18 cellular contexts compared by ENCODE assay signal in the genomic region with DNA sequence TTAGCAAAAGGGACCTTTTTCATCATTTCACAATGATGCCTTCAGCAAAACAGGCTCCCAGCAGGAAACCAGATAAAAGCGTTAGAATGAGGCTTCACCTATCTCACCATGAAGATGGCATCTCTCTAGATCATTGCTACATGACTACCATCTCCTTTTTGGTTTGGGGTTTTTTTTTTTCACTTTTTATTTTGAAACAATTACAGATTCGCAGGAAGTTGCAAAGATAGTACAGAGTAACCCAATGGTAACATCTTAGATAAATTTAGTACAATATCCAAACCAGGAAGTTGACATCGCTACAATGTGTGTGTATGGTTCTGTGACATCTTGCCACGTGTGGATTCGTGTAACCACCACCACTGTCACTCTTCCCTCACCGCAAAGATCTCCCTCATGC. TPM values are rescaled to one million over a fixed set of nuclear protein-coding genes. Genes with fewer than 3 reads are reported as not detected.
A peak's percentile ranks its signal among the peaks of the same experiment; 100 is the strongest.
DNase-seq lines count a peak whose midpoint lies in the region; ATAC-seq and TF ChIP-seq lines count a peak whose summit lies in the region.
"Had no signal": no experiment of that assay in that cellular context is flagged by ENCODE, and none has a peak within 500 bp of the region (broad histone marks: within the 10 kb centered on the region; RNA-seq: fewer than 3 reads in every experiment).

No MANE protein-coding gene starts in this region.

- DNase-seq in SIG-M5 treated with dmso at 0.1 percent for 504 hours (lab: John Stamatoyannopoulos, UW; ENCODE audit: unreplicated experiment) (peak; percentile 31), SIG-M5 (lab: John Stamatoyannopoulos, UW) (no peak), T-cell (no peak), neural progenitor cell (ENCODE audit: low spot score) (no peak), HAP-1 (ENCODE audit: low spot score in 2 of 2) (no peak)
- no peak for DNase-seq in CD4-positive, alpha-beta memory T cell
- DNase-seq in stimulated activated naive CD4-positive, alpha-beta T cell (lab: John Stamatoyannopoulos, UW), result no peak
- DNase-seq: GOT3, Karpas-422, NCI-H1092 treated with DMSO at 0.1 percent for 48 hours, NCI-H146, NCI-H2029, NCI-H2227 treated with DMSO at 0.1 percent for 48 hours, NCI-H510A treated with DMSO at 0.1 percent for 48 hours, NCI-H748 treated with DMSO at 0.1 percent for 48 hours, OCI-M1 had no signal

- no peaks in the 10 kb centered on the region for H3K9me3 Mint-ChIP-seq in CD4-positive, alpha-beta memory T cell
- H3K9me3 Mint-ChIP-seq in T-cell, result no peaks in the 10 kb centered on the region
- H3K9me3 Mint-ChIP-seq in neural progenitor cell, result no peaks in the 10 kb centered on the region
- H3K9me3 Mint-ChIP-seq in stimulated activated memory B cell treated with anti-CD40 and anti-IgM and Interleukin-4, amounts not matched to agents 10 μg/mL and 1 μg/mL and 100 μg/mL, for 72 hours, result no peaks in the 10 kb centered on the region
- H3K9me3 Mint-ChIP-seq: IgD-negative memory B cell had no signal

- no peaks in the 10 kb centered on the region for H3K4me1 ChIP-seq in CD4-positive, alpha-beta memory T cell (ENCODE audit: insufficient read depth, low read length)
- H3K4me1 ChIP-seq in neural progenitor cell, result peaks cover 15% of the 10 kb centered on the region
- no peaks in the 10 kb centered on the region for H3K4me1 ChIP-seq in HAP-1

- no peak overlapping the region for H3K9ac ChIP-seq in neural progenitor cell

- peak in 1 of 4 experiments; percentile 66 for ATAC-seq in T-cell (replicated peaks in 1 of 4)
- ATAC-seq in stimulated activated memory B cell treated with anti-CD40 and anti-IgM and Interleukin-4, amounts not matched to agents 10 μg/mL and 1 μg/mL and 100 μg/mL, for 72 hours, result no peak

- H3K4me1 Mint-ChIP-seq in CD4-positive, alpha-beta memory T cell, result peaks cover 0 to 13% (median 3%) of the 10 kb centered on the region in 4 donors
- peaks cover 15 to 17% (median 17%) of the 10 kb centered on the region in 3 donors for H3K4me1 Mint-ChIP-seq in T-cell
- no peaks in the 10 kb centered on the region for H3K4me1 Mint-ChIP-seq in neural progenitor cell
- H3K4me1 Mint-ChIP-seq in stimulated activated memory B cell treated with anti-CD40 and anti-IgM and Interleukin-4, amounts not matched to agents 10 μg/mL and 1 μg/mL and 100 μg/mL, for 72 hours, result peaks cover 13% of the 10 kb centered on the region
- H3K4me1 Mint-ChIP-seq: IgD-negative memory B cell had no signal

- no peaks in the 10 kb centered on the region for H3F3A ChIP-seq in neural progenitor cell (ENCODE audit: low read depth)

- peaks cover 19 to 20% of the 10 kb centered on the region in 2 donors for H3K36me3 Mint-ChIP-seq in CD4-positive, alpha-beta memory T cell
- H3K36me3 Mint-ChIP-seq in T-cell (peaks cover 7% of the 10 kb centered on the region), neural progenitor cell (no peaks in the 10 kb centered on the region)
- H3K36me3 Mint-ChIP-seq in stimulated activated memory B cell treated with anti-CD40 and anti-IgM and Interleukin-4, amounts not matched to agents 10 μg/mL and 1 μg/mL and 100 μg/mL, for 72 hours, result no peaks in the 10 kb centered on the region

- H3K9me3 ChIP-seq in CD4-positive, alpha-beta memory T cell (ENCODE audit: control insufficient read depth in 1 of 2, low read length in 2 of 2), result no peaks in the 10 kb centered on the region
- H3K9me3 ChIP-seq in neural progenitor cell (ENCODE audit: low read depth) (no peaks in the 10 kb centered on the region), HAP-1 (no peaks in the 10 kb centered on the region)

- intact Hi-C loops in CD4-positive, alpha-beta memory T cell (cut with micrococcal nuclease), result no loop called here

- no peak overlapping the region for H3K4me3 ChIP-seq in CD4-positive, alpha-beta memory T cell (ENCODE audit: low read length in 2 of 2)
- H3K4me3 ChIP-seq in neural progenitor cell, result no peak overlapping the region
- no peak overlapping the region for H3K4me3 ChIP-seq in HAP-1

- H3K36me3 ChIP-seq in CD4-positive, alpha-beta memory T cell (ENCODE audit: insufficient read depth, low read length), result peaks cover 4% of the 10 kb centered on the region
- no peaks in the 10 kb centered on the region for H3K36me3 ChIP-seq in neural progenitor cell
- H3K36me3 ChIP-seq in HAP-1 (replicated peaks), result no peaks in the 10 kb centered on the region

- H3K27ac ChIP-seq in CD4-positive, alpha-beta memory T cell (ENCODE audit: low read depth, low read length), result no peak overlapping the region
- H3K27ac ChIP-seq in neural progenitor cell, result no peak overlapping the region

- TF ChIP-seq CTCF in neural progenitor cell (IDR thresholded peaks at IDR 0.05), result no peak

- no peak overlapping the region for H3K4me3 Mint-ChIP-seq in CD4-positive, alpha-beta memory T cell
- H3K4me3 Mint-ChIP-seq in T-cell (peak overlapping the region in 1 of 3 donors; percentile 37), neural progenitor cell (peak overlapping the region; percentile 1)
- no peak overlapping the region for H3K4me3 Mint-ChIP-seq in stimulated activated memory B cell treated with anti-CD40 and anti-IgM and Interleukin-4, amounts not matched to agents 10 μg/mL and 1 μg/mL and 100 μg/mL, for 72 hours
- H3K4me3 Mint-ChIP-seq: IgD-negative memory B cell had no signal

- in situ Hi-C loops in HAP-1 (cut with MboI; ENCODE audit: low sequenced_read_pairs), result no loop called here

- H2AFZ ChIP-seq in neural progenitor cell (replicated peaks), result no peak overlapping the region

- no peaks in the 10 kb centered on the region for H4K20me1 ChIP-seq in neural progenitor cell (ENCODE audit: low read depth)

- H3K27ac Mint-ChIP-seq in CD4-positive, alpha-beta memory T cell, result peak overlapping the region in 4 of 7 donors; percentile 3 to 49 (median 26)
- H3K27ac Mint-ChIP-seq in T-cell, result peak overlapping the region; percentile 11 to 20
- no peak overlapping the region for H3K27ac Mint-ChIP-seq in neural progenitor cell
- no peak overlapping the region for H3K27ac Mint-ChIP-seq in stimulated activated memory B cell treated with anti-CD40 and anti-IgM and Interleukin-4, amounts not matched to agents 10 μg/mL and 1 μg/mL and 100 μg/mL, for 72 hours
- H3K27ac Mint-ChIP-seq: IgD-negative memory B cell had no signal

- H3K4me2 ChIP-seq in neural progenitor cell, result no peak overlapping the region

- no peaks in the 10 kb centered on the region for H3K79me2 ChIP-seq in neural progenitor cell (ENCODE audit: low read depth)

- POLR2A ChIA-PET in CD4-positive, alpha-beta memory T cell (lab: Charles Lee; ENCODE audit: partially characterized antibody), result no interaction called here
- POLR2A ChIA-PET in T-cell (lab: Charles Lee), result no interaction called here

- CTCF ChIA-PET in CD4-positive, alpha-beta memory T cell (lab: Charles Lee; ENCODE audit: partially characterized antibody), result interaction anchor here (1.2 kb wide), 1 partner anchor 10 kb away, joined by 3 read pairs; no protein-coding TSS in a partner anchor
- CTCF ChIA-PET in T-cell (lab: Charles Lee), result no interaction called here

- H3K27me3 Mint-ChIP-seq in CD4-positive, alpha-beta memory T cell, result peaks cover 4 to 6% of the 10 kb centered on the region in 2 donors
- H3K27me3 Mint-ChIP-seq in T-cell (peaks cover 7 to 8% of the 10 kb centered on the region in 2 donors), neural progenitor cell (ENCODE audit: insufficient read depth, low read depth) (peaks cover 5% of the 10 kb centered on the region)
- peaks cover 57% of the 10 kb centered on the region for H3K27me3 Mint-ChIP-seq in stimulated activated memory B cell treated with anti-CD40 and anti-IgM and Interleukin-4, amounts not matched to agents 10 μg/mL and 1 μg/mL and 100 μg/mL, for 72 hours

- no peaks in the 10 kb centered on the region for H3K27me3 ChIP-seq in CD4-positive, alpha-beta memory T cell (ENCODE audit: insufficient read depth, low read length)
- H3K27me3 ChIP-seq in neural progenitor cell, result no peaks in the 10 kb centered on the region
- peaks cover 9% of the 10 kb centered on the region for H3K27me3 ChIP-seq in HAP-1 (ENCODE audit: low read depth)

RNA-seq across cellular contexts. Expression of a gene that starts 22.3 kb away (rescaled TPM):
- total RNA-seq in CD4-positive, alpha-beta memory T cell, result 10 to 100 TPM; 24.3 to 25.6 TPM
- 10 to 100 TPM; 59.3 to 73.1 TPM for polyA plus RNA-seq in CD4-positive, alpha-beta memory T cell
- total RNA-seq in T-cell (10 to 100 TPM; 22.1 to 36.9 (median 28.5) TPM), neural progenitor cell (ENCODE audit: low replicate concordance) (52.0 and 63.0 TPM in 2 replicates)

Comparison
In these comparisons a context has a peak if more than half of its experiments do, and no peak if none do; other contexts are left out.
1. H3K27ac Mint-ChIP-seq: peak in CD4-positive, alpha-beta memory T cell (4 of 7) and T-cell (2 of 2); none in neural progenitor cell (single experiment) and stimulated activated memory B cell treated with anti-CD40 and anti-IgM and Interleukin-4, amounts not matched to agents 10 μg/mL and 1 μg/mL and 100 μg/mL, for 72 hours (single experiment).